In genomic region chr16:87465306-87465705, GRCh38 we compare ENCODE assay signal across 8 cellular contexts. TPM values are rescaled to one million over a fixed set of nuclear protein-coding genes. Genes with fewer than 3 reads are reported as not detected.
A peak's percentile ranks its signal among the peaks of the same experiment; 100 is the strongest.
DNase-seq lines count a peak whose midpoint lies in the region; ATAC-seq and TF ChIP-seq lines count a peak whose summit lies in the region.

No MANE protein-coding gene starts in this region.

- TF ChIP-seq POLR2A in IMR-90 (IDR thresholded peaks at IDR 0.05; ENCODE audit: low read depth, low read length) (peak; percentile 59; the same call in 1 of the 2 replicates), heart left ventricle (IDR thresholded peaks at IDR 0.05) (no peak), sigmoid colon (IDR thresholded peaks at IDR 0.05) (no peak)

- H3K27ac ChIP-seq in IMR-90 (ENCODE audit: insufficient read depth, low read length) (peak overlapping the region; percentile 90), heart left ventricle (peak overlapping the region; percentile 84 to 96 (median 90)), sigmoid colon (peak overlapping the region; percentile 87 to 98 (median 90))

- H3K36me3 Mint-ChIP-seq in activated naive CD4-positive, alpha-beta T cell treated with anti-CD3 and anti-CD28 coated beads, Interleukin-2, amount 50 U/mL, for 72 hours, result no peaks in the 10 kb centered on the region

- TF ChIP-seq RAD21 in IMR-90 (IDR thresholded peaks at IDR 0.05; ENCODE audit: low read length), result no peak

- in situ Hi-C loops in IMR-90 (cut with MboI; ENCODE audit: low sequenced_read_pairs), result no loop called here

- 0% methylated on average over 1 of the region's 8 CpGs; no CpG with 5 or more reads in 1 of the 2 experiments for WGBS in IMR-90 (ENCODE audit: extremely low coverage in 2 of 2, insufficient read length in 1 of 2), 2 experiments
- WGBS in heart left ventricle, 4 donors, result 13 to 26% (median 19%) methylated on average over 8 of the region's 8 CpGs
- WGBS in sigmoid colon, 2 donors, result 28% methylated on average over 8 of the region's 8 CpGs

- H4K20me1 ChIP-seq in IMR-90 (ENCODE audit: insufficient read depth, low read length), result peaks cover 54% of the 10 kb centered on the region

- peak overlapping the region; percentile 47 for H3K14ac ChIP-seq in IMR-90 (replicated peaks; ENCODE audit: low read depth, low read length)

- DNase-seq in AG10803 (ENCODE audit: low read depth), result peak; percentile 90
- peak; percentile 82 for DNase-seq in IMR-90
- no peak for DNase-seq in activated naive CD4-positive, alpha-beta T cell treated with anti-CD3 and anti-CD28 coated beads, Interleukin-2, amount 50 U/mL, for 72 hours (ENCODE audit: low spot score in 2 of 2)
- DNase-seq in heart left ventricle, result peak in 4 of 5 donors; percentile 67 to 82 (median 72)
- peak; percentile 96 for DNase-seq in sigmoid colon
- no peak for DNase-seq in NCI-H2171 (lab: John Stamatoyannopoulos, UW)

- no peak overlapping the region; the same call in 1 of the 2 replicates for H4K5ac ChIP-seq in IMR-90 (ENCODE audit: low read depth, low read length)

- ATAC-seq in IMR-90 (ENCODE audit: low read depth) (peak; percentile 54), heart left ventricle (peak; percentile 67 to 79 (median 72)), HG02642 (IDR thresholded peaks at IDR 0.05; ENCODE audit: poor library complexity, unreplicated experiment) (no peak), GM21825 (IDR thresholded peaks at IDR 0.05; ENCODE audit: unreplicated experiment) (no peak)
- ATAC-seq in activated naive CD4-positive, alpha-beta T cell treated with anti-CD3 and anti-CD28 coated beads, Interleukin-2, amount 50 U/mL, for 72 hours, result peak; percentile 30 to 51

- intact Hi-C loops in IMR-90 (cut with micrococcal nuclease) (loop anchor here (5.0 kb wide), 1 partner anchor 33 kb away; no protein-coding TSS in a partner anchor), heart left ventricle (cut with DNase I) (loop anchor here in 1 of 10 donors (2.0 kb wide), 1 partner anchor 25 kb away; no protein-coding TSS in a partner anchor), sigmoid colon (cut with DNase I) (loop anchor here (2.0 kb wide), 1 partner anchor 27 kb away; the partner anchor contains the start of gene ZCCHC14)

- peak overlapping the region; percentile 22; the same call in 1 of the 2 replicates for H2BK20ac ChIP-seq in IMR-90 (ENCODE audit: low read depth, low read length)

- H2BK15ac ChIP-seq in IMR-90 (ENCODE audit: low read depth, low read length), result 0 out of 3 replicates have a peak overlapping the region, but pooled peaks have one; percentile 5

- peak; percentile 30 to 93 (median 56) for TF ChIP-seq EP300 in sigmoid colon (IDR thresholded peaks at IDR 0.05)

- H3K36me3 ChIP-seq in IMR-90 (ENCODE audit: control insufficient read depth, insufficient read depth, low read length) (no peaks in the 10 kb centered on the region), heart left ventricle (no peaks in the 10 kb centered on the region), sigmoid colon (no peaks in the 10 kb centered on the region)

- H3K4me2 ChIP-seq in IMR-90 (ENCODE audit: low read depth, low read length), result peak overlapping the region; percentile 80

- peaks cover 45 to 76% of the 10 kb centered on the region in 2 experiments for H3K79me1 ChIP-seq in IMR-90 (ENCODE audit: low read depth in 1 of 2, low read length in 2 of 2)

- peak overlapping the region; percentile 75 for H2BK5ac ChIP-seq in IMR-90 (ENCODE audit: low read depth, low read length, poor library complexity, severe bottlenecking)

- H4K91ac ChIP-seq in IMR-90 (ENCODE audit: insufficient read depth, low read depth, low read length), result peak overlapping the region; percentile 69; the same call in 1 of the 2 replicates

- H4K8ac ChIP-seq in IMR-90 (ENCODE audit: low read depth in 2 of 2, low read length in 2 of 2), result peak overlapping the region in 1 of 2 experiments; percentile 24; a peak in 1 of 4 replicates

- peak overlapping the region; percentile 24; the same call in 1 of the 2 replicates for H3K56ac ChIP-seq in IMR-90 (ENCODE audit: extremely low read depth, insufficient read depth, low read length)

- H2AK5ac ChIP-seq in IMR-90 (ENCODE audit: low read depth, low read length), result peak overlapping the region; percentile 84

- H3K9me3 ChIP-seq in IMR-90 (ENCODE audit: control insufficient read depth, insufficient read depth, low read length) (no peaks in the 10 kb centered on the region), heart left ventricle (no peaks in the 10 kb centered on the region), sigmoid colon (no peaks in the 10 kb centered on the region)

- peak overlapping the region; percentile 44 for H3K23ac ChIP-seq in IMR-90 (ENCODE audit: low read depth, low read length)

- H2AFZ ChIP-seq in IMR-90 (replicated peaks; ENCODE audit: low read length, poor library complexity), result no peak overlapping the region

- peaks cover 23% of the 10 kb centered on the region for H3K9me1 ChIP-seq in IMR-90 (ENCODE audit: insufficient read depth, low read length)

- CTCF ChIA-PET in IMR-90 (lab: Yijun Ruan, JAX), result interaction anchor here (1.6 kb wide), 1 partner anchor 106 kb away, joined by 6 read pairs; no protein-coding TSS in a partner anchor

- H3K27me3 ChIP-seq in IMR-90 (ENCODE audit: control insufficient read depth, insufficient read depth, low read length), result no peaks in the 10 kb centered on the region
- no peaks in the 10 kb centered on the region for H3K27me3 ChIP-seq in heart left ventricle
- H3K27me3 ChIP-seq in sigmoid colon, result no peaks in the 10 kb centered on the region

- H2BK120ac ChIP-seq in IMR-90 (ENCODE audit: low read depth, low read length), result peak overlapping the region; percentile 79

- H3K4me1 ChIP-seq in IMR-90 (ENCODE audit: control insufficient read depth, insufficient read depth, low read length) (peaks cover 24% of the 10 kb centered on the region), heart left ventricle (peaks cover 30 to 88% (median 74%) of the 10 kb centered on the region in 12 donors), sigmoid colon (peaks cover 0 to 73% (median 59%) of the 10 kb centered on the region in 4 donors)

- POLR2A ChIA-PET in IMR-90 (lab: Charles Lee; ENCODE audit: unreplicated experiment), result no interaction called here

- H3K9ac ChIP-seq in IMR-90 (ENCODE audit: low read depth, low read length), result no peak overlapping the region

- peak overlapping the region; percentile 48 for H3K4me3 ChIP-seq in AG10803 (ENCODE audit: low read length)
- H3K4me3 ChIP-seq in IMR-90 (ENCODE audit: insufficient read depth, low read depth, low read length), result no peak overlapping the region
- H3K4me3 ChIP-seq in heart left ventricle, result peak overlapping the region in 6 of 12 donors; percentile 10 to 31 (median 21)
- H3K4me3 ChIP-seq in sigmoid colon, result peak overlapping the region in 2 of 4 donors; percentile 9 to 24

- TF ChIP-seq CTCF in AG10803 (conservative IDR thresholded peaks at IDR 0.05; ENCODE audit: low read length) (no peak), IMR-90 (conservative IDR thresholded peaks at IDR 0.05; ENCODE audit: low read depth, low read length) (no peak), heart left ventricle (IDR thresholded peaks at IDR 0.05) (no peak), sigmoid colon (IDR thresholded peaks at IDR 0.05) (no peak)

- BruUV-seq in IMR-90 (replicated peaks; lab: Mats Ljungman, UMichigan), result no TSS peak

- peak overlapping the region; percentile 39 for H3K18ac ChIP-seq in IMR-90 (ENCODE audit: low read depth, low read length)

- H2AK9ac ChIP-seq in IMR-90 (replicated peaks; ENCODE audit: low read depth, low read length, poor library complexity), result no peak overlapping the region

- no peaks in the 10 kb centered on the region for H3K9me3 Mint-ChIP-seq in activated naive CD4-positive, alpha-beta T cell treated with anti-CD3 and anti-CD28 coated beads, Interleukin-2, amount 50 U/mL, for 72 hours

- peak overlapping the region; percentile 85 for H3K4ac ChIP-seq in IMR-90 (ENCODE audit: low read depth, low read length)

- dilution Hi-C loops in IMR-90 (cut with HindIII; ENCODE audit: low sequenced_read_pairs, unreplicated experiment), result no loop called here

- peak overlapping the region; percentile 94 for H3K27ac Mint-ChIP-seq in activated naive CD4-positive, alpha-beta T cell treated with anti-CD3 and anti-CD28 coated beads, Interleukin-2, amount 50 U/mL, for 72 hours

TF ChIP-seq in IMR-90, 13 proteins besides CTCF, POLR2A, EP300 and RAD21:
- TF ChIP-seq, protein P1, sequence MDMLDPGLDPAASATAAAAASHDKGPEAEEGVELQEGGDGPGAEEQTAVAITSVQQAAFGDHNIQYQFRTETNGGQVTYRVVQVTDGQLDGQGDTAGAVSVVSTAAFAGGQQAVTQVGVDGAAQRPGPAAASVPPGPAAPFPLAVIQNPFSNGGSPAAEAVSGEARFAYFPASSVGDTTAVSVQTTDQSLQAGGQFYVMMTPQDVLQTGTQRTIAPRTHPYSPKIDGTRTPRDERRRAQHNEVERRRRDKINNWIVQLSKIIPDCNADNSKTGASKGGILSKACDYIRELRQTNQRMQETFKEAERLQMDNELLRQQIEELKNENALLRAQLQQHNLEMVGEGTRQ (IDR thresholded peaks at IDR 0.05; ENCODE audit: low read depth, low read length), result peak; percentile 58; the same call in 1 of the 2 replicates
- TF ChIP-seq BHLHE40 (IDR thresholded peaks at IDR 0.05; ENCODE audit: low read depth, low read length) (peak; percentile 87), RFX5 (IDR thresholded peaks at IDR 0.05; ENCODE audit: low read depth, low read length) (no peak; the same call in 1 of the 2 replicates), CEBPB (IDR thresholded peaks at IDR 0.05; ENCODE audit: low read depth, low read length) (peak; percentile 93), CHD1 (IDR thresholded peaks at IDR 0.05; ENCODE audit: low read depth, low read length) (no peak)

RNA-seq across cellular contexts. Expression of gene ZCCHC14, which starts 27.5 kb away (rescaled TPM):
- total RNA-seq in IMR-90 (2012; rRNA removed), result 2.5 and 2.8 TPM in 2 replicates
- 5.3 and 7.4 TPM in 2 replicates for polyA plus RNA-seq in IMR-90 (2012; rRNA removed)
- 3.1 and 5.0 TPM in 2 replicates for polyA plus RNA-seq in IMR-90 (2012; cell fraction: cytosol; rRNA removed)
- 18.4 and 27.2 TPM in 2 replicates for polyA plus RNA-seq in IMR-90 (2012; cell fraction: nucleus; rRNA removed; ENCODE audit: low replicate concordance)
- 10 to 100 TPM in 1 of 2 donors, 1 to 10 TPM in 1; 5.6 to 17.9 TPM for total RNA-seq in activated naive CD4-positive, alpha-beta T cell treated with anti-CD3 and anti-CD28 coated beads, Interleukin-2, amount 50 U/mL, for 72 hours
- 10 to 100 TPM in 6 of 9 donors, 1 to 10 TPM in 3; 9.2 to 18.4 (median 16.4) TPM for total RNA-seq in heart left ventricle
- polyA plus RNA-seq in heart left ventricle, result 10 to 100 TPM in 1 of 2 donors, 1 to 10 TPM in 1; 6.4 to 10.5 TPM
- 10 to 100 TPM; 11.4 to 23.8 (median 15.2) TPM for total RNA-seq in sigmoid colon
- polyA plus RNA-seq in sigmoid colon, result 10 to 100 TPM in 1 of 3 donors, 1 to 10 TPM in 2; 6.0 to 11.8 (median 7.2) TPM

Comparison
In these comparisons a context has a peak if more than half of its experiments do, and no peak if none do; other contexts are left out.
1. DNase-seq: peak in AG10803 (single experiment), IMR-90 (single experiment), heart left ventricle (4 of 5) and sigmoid colon (single experiment); none in activated naive CD4-positive, alpha-beta T cell treated with anti-CD3 and anti-CD28 coated beads, Interleukin-2, amount 50 U/mL, for 72 hours (0 of 2) and NCI-H2171 (single experiment).
2. ATAC-seq: peak in IMR-90 (single experiment), activated naive CD4-positive, alpha-beta T cell treated with anti-CD3 and anti-CD28 coated beads, Interleukin-2, amount 50 U/mL, for 72 hours (2 of 2) and heart left ventricle (4 of 4); none in HG02642 (single experiment) and GM21825 (single experiment).
3. Peak in every context shown above with its lines, with median percentiles within 50 percentile points of each other: H3K27ac ChIP-seq.